ENCODE assay signal across 8 cellular contexts in genomic region chr20:309841-310644, GRCh38. TPM values are rescaled to one million over a fixed set of nuclear protein-coding genes. Genes with fewer than 3 reads are reported as not detected.
DNase-seq lines count a peak whose midpoint lies in the region; ATAC-seq, FAIRE-seq and TF ChIP-seq lines count a peak whose summit lies in the region.

No MANE protein-coding gene starts in this region.

- no peaks in the 10 kb centered on the region for H3K36me3 ChIP-seq in kidney (ENCODE audit: control insufficient read depth in 1 of 2, insufficient read depth in 2 of 2, low read length in 2 of 2)
- no peaks in the 10 kb centered on the region for H3K36me3 ChIP-seq in spleen

- WGBS in spleen, 5 donors: 6 to 11% (median 9%) methylated on average over 31 of the region's 31 CpGs

- H3K27ac ChIP-seq in kidney (ENCODE audit: low read depth in 2 of 2, low read length in 2 of 2) (peak overlapping the region; percentile 79 to 93), spleen (peak overlapping the region; percentile 39 to 88 (median 80))

- TF ChIP-seq POLR2A in spleen (IDR thresholded peaks at IDR 0.05): no peak

- H3K4me1 Mint-ChIP-seq in chondrocyte (ENCODE audit: low read depth): peaks cover 30% of the 10 kb centered on the region

- H3K4me3 Mint-ChIP-seq in chondrocyte (ENCODE audit: unreplicated experiment): peak overlapping the region; percentile 70

- FAIRE-seq in kidney (lab: Jason Lieb, UNC): no peak

- peak overlapping the region; percentile 35 to 64 for H3K9ac ChIP-seq in kidney (ENCODE audit: low read length in 2 of 2)

- intact Hi-C loops in kidney (cut with DNase I) (no loop called here), spleen (cut with DNase I; ENCODE audit: low total_unique reads) (no loop called here)

- in situ Hi-C loops in GM13977 (cut with MboI; ENCODE audit: low pct_unique_long_range_greater_than_20kb, low sequenced_read_pairs, unreplicated experiment): no loop called here

- peak overlapping the region; percentile 97 for H3K27ac Mint-ChIP-seq in chondrocyte (ENCODE audit: unreplicated experiment)

- H3K27me3 ChIP-seq in spleen (replicated peaks in 1 of 7): no peaks in the 10 kb centered on the region

- H3K9me3 ChIP-seq in kidney (ENCODE audit: control insufficient read depth in 1 of 2, low read length in 2 of 2): no peaks in the 10 kb centered on the region
- no peaks in the 10 kb centered on the region for H3K9me3 ChIP-seq in spleen

- no peaks in the 10 kb centered on the region for H3K27me3 Mint-ChIP-seq in chondrocyte (ENCODE audit: low read depth)

- peaks cover 3 to 10% of the 10 kb centered on the region in 2 donors for H3K4me1 ChIP-seq in kidney (ENCODE audit: control insufficient read depth in 1 of 2, insufficient read depth in 1 of 2, low read depth in 1 of 2, low read length in 2 of 2)
- peaks cover 5 to 27% (median 18%) of the 10 kb centered on the region in 6 donors for H3K4me1 ChIP-seq in spleen

- DNase-seq in GM13977 (ENCODE audit: low spot score): peak; percentile 93
- DNase-seq in NCI-H1930 (lab: John Stamatoyannopoulos, UW): peak; percentile 97 to 98
- DNase-seq in activated CD4-positive, CD25-positive, alpha-beta regulatory T cell treated with anti-CD3 and anti-CD28 coated beads, Interleukin-2, amount 50 U/mL, for 16 hours (ENCODE audit: low read depth, low spot score): peak; percentile 54
- peak; percentile 100 for DNase-seq in chondrocyte (ENCODE audit: low spot score)
- DNase-seq in kidney: peak; percentile 99
- peak; percentile 94 for DNase-seq in spleen
- DNase-seq in KG1 (lab: John Stamatoyannopoulos, UW): no peak

- TF ChIP-seq CTCF in GM13977 (IDR thresholded peaks at IDR 0.05; ENCODE audit: extremely low read depth, insufficient read depth, missing control alignments) (no peak), chondrocyte (IDR thresholded peaks at IDR 0.05) (no peak), kidney (IDR thresholded peaks at IDR 0.05; ENCODE audit: borderline replicate concordance, extremely low read depth, insufficient read depth) (no peak), spleen (IDR thresholded peaks at IDR 0.05 in 8 of 11, conservative IDR thresholded peaks at IDR 0.05 in 3 of 11) (no peak)

- H3K9me3 Mint-ChIP-seq in chondrocyte (ENCODE audit: low read depth): no peaks in the 10 kb centered on the region

- H3K36me3 Mint-ChIP-seq in chondrocyte (ENCODE audit: low read depth): no peaks in the 10 kb centered on the region

- H3K4me3 ChIP-seq in kidney (ENCODE audit: low read length in 2 of 2): peak overlapping the region; percentile 61 to 62
- peak overlapping the region in 7 of 8 donors; percentile 31 to 68 (median 44) for H3K4me3 ChIP-seq in spleen

- ATAC-seq in HG02840 (IDR thresholded peaks at IDR 0.05; ENCODE audit: low FRiP score, unreplicated experiment): peak; percentile 96

RNA-seq across cellular contexts. Expression of gene ZCCHC3, which starts 12.7 kb away (rescaled TPM):
- total RNA-seq in chondrocyte (17.2 to 18.6 TPM (median 17.4 TPM) in 3 replicates), kidney (16.4 TPM), spleen (10 to 100 TPM; 17.4 to 26.6 (median 23.6) TPM)
- polyA plus RNA-seq in kidney (ENCODE audit: insufficient read depth, low read depth, low replicate concordance) (12.8 TPM), spleen (10 to 100 TPM; 18.7 to 22.2 (median 19.5) TPM)

RNA-seq across cellular contexts. Expression of gene SOX12, which starts 15.3 kb away (rescaled TPM):
- total RNA-seq in chondrocyte (34.3 to 40.4 TPM (median 39.6 TPM) in 3 replicates), kidney (12.7 TPM), spleen (10 to 100 TPM in 2 of 7 donors, 1 to 10 TPM in 5; 4.5 to 12.5 (median 8.3) TPM)
- polyA plus RNA-seq in kidney (ENCODE audit: insufficient read depth, low read depth, low replicate concordance) (11.3 TPM), spleen (1 to 10 TPM; 3.2 to 4.9 (median 3.4) TPM)

RNA-seq across cellular contexts. Expression of gene C20orf96, which starts 19.5 kb away (rescaled TPM):
- total RNA-seq in chondrocyte: 10.8 to 12.1 TPM (median 11.1 TPM) in 3 replicates
- total RNA-seq in kidney: 9.4 TPM
- 12.5 TPM for polyA plus RNA-seq in kidney (ENCODE audit: insufficient read depth, low read depth, low replicate concordance)
- 10 to 100 TPM in 1 of 7 donors, 1 to 10 TPM in 6; 2.3 to 10.4 (median 7.3) TPM for total RNA-seq in spleen
- polyA plus RNA-seq in spleen: 1 to 10 TPM; 3.8 to 5.4 (median 4.4) TPM

RNA-seq across cellular contexts. Expression of gene NRSN2, which starts 36.9 kb away (rescaled TPM):
- total RNA-seq in chondrocyte (72.1 to 77.1 TPM (median 73.2 TPM) in 3 replicates), kidney (48.1 TPM), spleen (10 to 100 TPM; 10.9 to 26.3 (median 18.2) TPM)
- polyA plus RNA-seq in kidney (ENCODE audit: insufficient read depth, low read depth, low replicate concordance) (50.0 TPM), spleen (10 to 100 TPM; 10.5 to 13.4 (median 12.8) TPM)

RNA-seq across cellular contexts. Expression of gene DEFB132, which starts 52.5 kb away (rescaled TPM):
- not detected in 3 replicates for total RNA-seq in chondrocyte
- total RNA-seq in kidney: not detected
- 0.24 TPM for polyA plus RNA-seq in kidney (ENCODE audit: insufficient read depth, low read depth, low replicate concordance)
- total RNA-seq in spleen: not detected
- polyA plus RNA-seq in spleen: not detected
